Comparison of ENCODE assay signal across 7 cellular contexts in the genomic region with DNA sequence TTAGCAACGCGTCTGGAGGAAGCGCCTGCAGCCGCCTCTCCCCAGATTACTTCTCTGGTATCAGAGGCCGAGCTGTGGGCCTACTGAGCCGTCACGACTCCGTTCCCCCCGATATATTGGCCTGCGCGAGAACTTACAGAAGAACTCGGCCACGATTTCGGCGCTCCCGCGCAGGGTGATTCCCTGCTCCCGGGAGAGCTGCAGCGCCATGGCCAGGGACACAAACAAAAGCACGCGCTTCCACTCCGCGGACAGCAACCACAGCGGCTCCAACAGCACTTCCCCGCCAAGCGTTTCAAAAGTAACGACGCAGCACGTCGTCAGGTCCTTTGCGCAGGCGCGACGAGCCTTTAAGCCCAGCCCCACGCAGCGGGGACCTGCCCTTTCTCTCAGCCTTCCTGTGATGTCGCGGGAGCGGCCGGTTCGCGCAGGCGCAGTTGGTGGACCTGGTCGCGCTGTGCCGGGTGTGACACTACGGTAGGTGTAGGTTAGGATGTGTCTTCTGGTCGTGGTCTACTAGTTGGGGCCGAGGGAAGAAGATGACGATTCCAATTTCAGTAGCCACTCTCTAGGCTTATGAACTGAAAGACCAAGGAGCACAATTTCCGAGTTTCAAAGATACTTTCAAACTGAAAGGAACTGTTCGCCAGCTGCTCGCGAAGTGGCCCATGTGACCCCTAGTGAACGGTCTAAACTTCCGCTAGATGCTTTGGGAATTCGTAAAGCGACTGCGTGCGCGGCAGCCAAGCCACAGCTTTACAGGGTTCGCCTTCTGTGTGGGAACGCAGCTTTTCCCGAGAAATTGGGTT. TPM values are rescaled to one million over a fixed set of nuclear protein-coding genes. Genes with fewer than 3 reads are reported as not detected.
DNase-seq lines count a peak whose midpoint lies in the region; ATAC-seq and TF ChIP-seq lines count a peak whose summit lies in the region.

Gene MAD2L1, minus strand, starts transcription at position 324 of the 809 bp plus-strand sequence. Its CDS starts 114 bp downstream, at position 210.

- ATAC-seq in GM18508 (IDR thresholded peaks at IDR 0.05; ENCODE audit: insufficient read depth, unreplicated experiment) (peak; percentile 86), HG03025 (IDR thresholded peaks at IDR 0.05; ENCODE audit: low FRiP score, unreplicated experiment) (peak; percentile 91)

- peaks cover 19% of the 10 kb centered on the region for H3K4me1 ChIP-seq in hepatocyte (ENCODE audit: insufficient read depth)

- no peaks in the 10 kb centered on the region for H3K9me3 ChIP-seq in hepatocyte (ENCODE audit: low read depth)

- peak; percentile 95 to 96 for DNase-seq in NCI-H2081 (lab: John Stamatoyannopoulos, UW)
- DNase-seq in T1000 (lab: John Stamatoyannopoulos, UW): peak; percentile 99
- DNase-seq in astrocyte of the hippocampus (ENCODE audit: low read depth, low spot score): peak; percentile 100
- peak; percentile 100 for DNase-seq in hepatocyte (ENCODE audit: low spot score)
- DNase-seq in renal cortical epithelial cell (ENCODE audit: low read depth): peak; percentile 96

- peak within 1 kb of the TSS; percentile 81 for H3K27ac ChIP-seq in hepatocyte

- H3K27me3 ChIP-seq in hepatocyte: no peaks in the 10 kb centered on the region

- peak within 1 kb of the TSS; percentile 83 for H3K4me2 ChIP-seq in hepatocyte

- TF ChIP-seq CTCF in hepatocyte (IDR thresholded peaks at IDR 0.05; ENCODE audit: poor library complexity): no peak

- H3K9me2 ChIP-seq in hepatocyte (replicated peaks; ENCODE audit: insufficient read depth): no peaks in the 10 kb centered on the region

- no peaks in the 10 kb centered on the region for H3K36me3 ChIP-seq in hepatocyte (replicated peaks; ENCODE audit: insufficient read depth, low read depth)

- peak within 1 kb of the TSS; percentile 47 for H2AFZ ChIP-seq in hepatocyte

- peak within 1 kb of the TSS; percentile 38 for H3K4me3 ChIP-seq in hepatocyte

- peaks cover 48% of the 10 kb centered on the region for H3K79me2 ChIP-seq in hepatocyte

- under 1% methylated on average over 64 of the region's 64 CpGs for WGBS in hepatocyte (ENCODE audit: low lambda C conversion rate, missing lambda C conversion rate)

- no peaks in the 10 kb centered on the region for H4K20me1 ChIP-seq in hepatocyte (ENCODE audit: insufficient read depth, poor library complexity, severe bottlenecking)

RNA-seq across cellular contexts. Expression of gene MAD2L1, which starts in this region (rescaled TPM):
- total RNA-seq in hepatocyte (13.8 and 16.0 TPM in 2 replicates), renal cortical epithelial cell (3.5 and 20.3 TPM in 2 replicates)
- 16.6 and 21.7 TPM in 2 replicates for polyA plus RNA-seq in hepatocyte

Comparison
In these comparisons a context has a peak if more than half of its experiments do, and no peak if none do; other contexts are left out.
1. Peak in every context shown above with its lines: DNase-seq, ATAC-seq, H3K4me3 ChIP-seq and H3K27ac ChIP-seq.